ENCODE assay signal across 1 cellular context in the genomic region with DNA sequence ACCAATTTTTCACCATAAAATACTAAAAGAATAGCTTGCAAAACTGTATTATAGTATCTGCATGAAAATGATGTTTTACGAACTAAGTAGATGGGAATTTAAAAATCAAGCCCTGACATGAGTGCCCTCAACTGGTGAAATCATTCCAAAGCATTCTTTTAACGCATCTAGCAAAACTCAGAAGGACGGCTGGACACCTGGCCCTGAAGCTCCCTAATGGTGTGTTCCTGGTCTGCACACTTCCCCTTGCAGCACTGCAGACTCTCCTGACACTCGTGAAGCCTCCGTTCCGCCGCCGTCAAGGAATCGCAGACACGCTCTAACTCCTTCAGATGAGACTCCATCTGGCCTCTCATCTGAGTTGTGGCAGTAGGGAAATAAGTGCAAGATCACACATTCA.
TF ChIP-seq lines count a peak whose summit lies in the region.

No MANE protein-coding gene starts in this region.

TF ChIP-seq in HCT116, 20 proteins besides CTCF, POLR2A, EP300 and RAD21 (continued from another document):
- TF ChIP-seq, protein P1, sequence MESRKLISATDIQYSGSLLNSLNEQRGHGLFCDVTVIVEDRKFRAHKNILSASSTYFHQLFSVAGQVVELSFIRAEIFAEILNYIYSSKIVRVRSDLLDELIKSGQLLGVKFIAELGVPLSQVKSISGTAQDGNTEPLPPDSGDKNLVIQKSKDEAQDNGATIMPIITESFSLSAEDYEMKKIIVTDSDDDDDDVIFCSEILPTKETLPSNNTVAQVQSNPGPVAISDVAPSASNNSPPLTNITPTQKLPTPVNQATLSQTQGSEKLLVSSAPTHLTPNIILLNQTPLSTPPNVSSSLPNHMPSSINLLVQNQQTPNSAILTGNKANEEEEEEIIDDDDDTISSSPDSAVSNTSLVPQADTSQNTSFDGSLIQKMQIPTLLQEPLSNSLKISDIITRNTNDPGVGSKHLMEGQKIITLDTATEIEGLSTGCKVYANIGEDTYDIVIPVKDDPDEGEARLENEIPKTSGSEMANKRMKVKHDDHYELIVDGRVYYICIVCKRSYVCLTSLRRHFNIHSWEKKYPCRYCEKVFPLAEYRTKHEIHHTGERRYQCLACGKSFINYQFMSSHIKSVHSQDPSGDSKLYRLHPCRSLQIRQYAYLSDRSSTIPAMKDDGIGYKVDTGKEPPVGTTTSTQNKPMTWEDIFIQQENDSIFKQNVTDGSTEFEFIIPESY (IDR thresholded peaks at IDR 0.05; ENCODE audit: extremely low read depth, insufficient replicate concordance, low read length): no peak
- TF ChIP-seq ZNF274 (IDR thresholded peaks at IDR 0.05; ENCODE audit: low read depth, low read length) (no peak), SP1 (IDR thresholded peaks at IDR 0.05; ENCODE audit: low read depth) (no peak), EZH2 (IDR thresholded peaks at IDR 0.05) (no peak), ELF1 (IDR thresholded peaks at IDR 0.05; ENCODE audit: borderline replicate concordance, low read depth) (no peak), CBX3 (IDR thresholded peaks at IDR 0.05; ENCODE audit: low read depth) (no peak)
